In the genomic region with DNA sequence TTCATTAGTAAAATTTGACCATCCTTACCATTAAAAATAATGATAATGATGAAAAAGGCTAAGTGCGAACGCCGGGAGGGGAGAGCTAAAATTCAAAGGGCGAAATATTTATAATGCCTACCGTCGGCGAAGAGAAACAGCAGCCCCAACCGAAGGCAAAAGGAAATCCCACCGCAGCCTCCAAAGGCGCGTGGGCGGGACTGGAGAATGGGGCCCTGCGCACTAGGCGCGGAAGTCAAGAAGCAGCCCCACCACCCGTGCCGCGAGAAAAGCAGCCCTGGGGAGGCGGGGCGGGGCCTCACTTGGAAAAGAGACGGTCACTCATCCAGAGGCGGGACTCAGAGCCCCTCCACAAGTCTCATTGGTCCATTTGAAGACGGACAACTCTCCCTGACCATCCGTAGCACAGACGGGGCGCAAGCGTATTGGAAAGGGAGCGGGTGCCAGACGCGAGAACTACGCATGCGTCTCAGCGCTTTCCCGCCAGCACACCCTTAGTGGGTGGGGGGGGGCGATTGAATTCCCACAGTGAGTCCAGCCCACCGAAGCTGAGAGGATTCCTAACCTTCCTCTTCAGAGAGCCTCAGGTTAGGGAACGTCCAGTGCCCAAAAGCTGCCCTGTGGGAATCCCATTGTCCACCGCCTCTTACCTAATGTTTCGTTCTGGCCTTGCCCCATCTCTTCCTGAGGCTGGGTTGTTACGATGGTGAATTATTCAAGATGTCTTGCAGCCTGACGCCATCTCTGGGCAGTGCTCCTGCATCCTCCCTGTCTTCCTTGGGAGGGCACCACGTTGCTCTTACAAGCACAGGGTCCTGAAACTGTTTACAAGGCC, we compare ENCODE assay signal across 1 cellular context.
A peak's percentile ranks its signal among the peaks of the same experiment; 100 is the strongest.
TF ChIP-seq lines count a peak whose summit lies in the region.

No MANE protein-coding gene starts in this region.

TF ChIP-seq in HepG2, 621 proteins besides CTCF, POLR2A, EP300 and RAD21 (continued from another document and continues in another):
- TF ChIP-seq ZHX2 (IDR thresholded peaks at IDR 0.05; ENCODE audit: low read depth) (no peak), ZHX2 (CRISPR knock-in tag; IDR thresholded peaks at IDR 0.05; ENCODE audit: borderline replicate concordance) (0 out of 2 replicates have a peak, but pooled peaks have one; percentile 18), BHLHE40 (IDR thresholded peaks at IDR 0.05; ENCODE audit: low read length) (peak; percentile 47; the same call in 1 of the 2 replicates), ZNF614 (CRISPR knock-in tag; IDR thresholded peaks at IDR 0.05; ENCODE audit: borderline replicate concordance) (peak; percentile 40; the same call in 1 of the 2 replicates), XBP1 (CRISPR knock-in tag; IDR thresholded peaks at IDR 0.05) (0 out of 2 replicates have a peak, but pooled peaks have one; percentile 65), ZNF598 (CRISPR knock-in tag; IDR thresholded peaks at IDR 0.05; ENCODE audit: borderline replicate concordance) (no peak; the same call in 1 of the 2 replicates), HDAC1 (CRISPR knock-in tag; IDR thresholded peaks at IDR 0.05) (peak; percentile 76), ZBTB25 (CRISPR knock-in tag; IDR thresholded peaks at IDR 0.05) (peak; percentile 48), ATF3 (CRISPR knock-in tag; IDR thresholded peaks at IDR 0.05) (no peak), ZFP90 (CRISPR knock-in tag; IDR thresholded peaks at IDR 0.05; ENCODE audit: borderline replicate concordance) (peak; percentile 33; the same call in 1 of the 2 replicates), SOX6 (IDR thresholded peaks at IDR 0.05) (no peak), SOX6 (CRISPR knock-in tag; IDR thresholded peaks at IDR 0.05) (peak; percentile 25; the same call in 1 of the 2 replicates), HOXA3 (CRISPR knock-in tag; IDR thresholded peaks at IDR 0.05) (peak; percentile 40), DR1 (CRISPR knock-in tag; IDR thresholded peaks at IDR 0.05) (peak; percentile 94), FOSL2 (CRISPR knock-in tag; IDR thresholded peaks at IDR 0.05) (0 out of 2 replicates have a peak, but pooled peaks have one; percentile 6), ZFY (CRISPR knock-in tag; IDR thresholded peaks at IDR 0.05) (peak; percentile 40; the same call in 1 of the 2 replicates), RBAK (CRISPR knock-in tag; IDR thresholded peaks at IDR 0.05) (peak; percentile 65; the same call in 1 of the 2 replicates), ZNF552 (CRISPR knock-in tag; IDR thresholded peaks at IDR 0.05; ENCODE audit: borderline replicate concordance) (peak; percentile 20; the same call in 1 of the 2 replicates), ELF1 (CRISPR knock-in tag; IDR thresholded peaks at IDR 0.05) (peak; percentile 80), ZNF678 (CRISPR knock-in tag; IDR thresholded peaks at IDR 0.05) (0 out of 2 replicates have a peak, but pooled peaks have one; percentile 5), GABPB1 (CRISPR knock-in tag; IDR thresholded peaks at IDR 0.05) (peak; percentile 75), SALL2 (CRISPR knock-in tag; IDR thresholded peaks at IDR 0.05) (0 out of 2 replicates have a peak, but pooled peaks have one; percentile 55), ZNF34 (CRISPR knock-in tag; IDR thresholded peaks at IDR 0.05; ENCODE audit: borderline replicate concordance) (0 out of 2 replicates have a peak, but pooled peaks have one; percentile 6), ZNF451 (CRISPR knock-in tag; IDR thresholded peaks at IDR 0.05) (no peak), PHF20 (CRISPR knock-in tag; IDR thresholded peaks at IDR 0.05) (peak; percentile 51), HDAC2 (CRISPR knock-in tag; IDR thresholded peaks at IDR 0.05) (peak; percentile 22; the same call in 1 of the 2 replicates), NCOR1 (IDR thresholded peaks at IDR 0.05; ENCODE audit: borderline replicate concordance, low read length) (peak; percentile 20; the same call in 1 of the 2 replicates), GATAD1 (CRISPR knock-in tag; IDR thresholded peaks at IDR 0.05) (peak; percentile 61), ZNF326 (CRISPR knock-in tag; IDR thresholded peaks at IDR 0.05; ENCODE audit: borderline replicate concordance) (no peak), ZFX (CRISPR knock-in tag; IDR thresholded peaks at IDR 0.05; ENCODE audit: low read depth) (peak; percentile 73), ZNF331 (CRISPR knock-in tag; IDR thresholded peaks at IDR 0.05) (peak; percentile 39), ZNF550 (CRISPR knock-in tag; IDR thresholded peaks at IDR 0.05; ENCODE audit: borderline replicate concordance) (no peak), CHD2 (IDR thresholded peaks at IDR 0.05; ENCODE audit: low read depth, low read length) (peak; percentile 58; the same call in 1 of the 2 replicates), TAF1 (CRISPR knock-in tag; IDR thresholded peaks at IDR 0.05) (peak; percentile 68; the same call in 1 of the 2 replicates)
- TF ChIP-seq, protein P1, sequence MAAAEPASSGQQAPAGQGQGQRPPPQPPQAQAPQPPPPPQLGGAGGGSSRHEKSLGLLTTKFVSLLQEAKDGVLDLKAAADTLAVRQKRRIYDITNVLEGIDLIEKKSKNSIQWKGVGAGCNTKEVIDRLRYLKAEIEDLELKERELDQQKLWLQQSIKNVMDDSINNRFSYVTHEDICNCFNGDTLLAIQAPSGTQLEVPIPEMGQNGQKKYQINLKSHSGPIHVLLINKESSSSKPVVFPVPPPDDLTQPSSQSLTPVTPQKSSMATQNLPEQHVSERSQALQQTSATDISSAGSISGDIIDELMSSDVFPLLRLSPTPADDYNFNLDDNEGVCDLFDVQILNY (CRISPR knock-in tag; conservative IDR thresholded peaks at IDR 0.05), result peak; percentile 88
- TF ChIP-seq, protein P2, sequence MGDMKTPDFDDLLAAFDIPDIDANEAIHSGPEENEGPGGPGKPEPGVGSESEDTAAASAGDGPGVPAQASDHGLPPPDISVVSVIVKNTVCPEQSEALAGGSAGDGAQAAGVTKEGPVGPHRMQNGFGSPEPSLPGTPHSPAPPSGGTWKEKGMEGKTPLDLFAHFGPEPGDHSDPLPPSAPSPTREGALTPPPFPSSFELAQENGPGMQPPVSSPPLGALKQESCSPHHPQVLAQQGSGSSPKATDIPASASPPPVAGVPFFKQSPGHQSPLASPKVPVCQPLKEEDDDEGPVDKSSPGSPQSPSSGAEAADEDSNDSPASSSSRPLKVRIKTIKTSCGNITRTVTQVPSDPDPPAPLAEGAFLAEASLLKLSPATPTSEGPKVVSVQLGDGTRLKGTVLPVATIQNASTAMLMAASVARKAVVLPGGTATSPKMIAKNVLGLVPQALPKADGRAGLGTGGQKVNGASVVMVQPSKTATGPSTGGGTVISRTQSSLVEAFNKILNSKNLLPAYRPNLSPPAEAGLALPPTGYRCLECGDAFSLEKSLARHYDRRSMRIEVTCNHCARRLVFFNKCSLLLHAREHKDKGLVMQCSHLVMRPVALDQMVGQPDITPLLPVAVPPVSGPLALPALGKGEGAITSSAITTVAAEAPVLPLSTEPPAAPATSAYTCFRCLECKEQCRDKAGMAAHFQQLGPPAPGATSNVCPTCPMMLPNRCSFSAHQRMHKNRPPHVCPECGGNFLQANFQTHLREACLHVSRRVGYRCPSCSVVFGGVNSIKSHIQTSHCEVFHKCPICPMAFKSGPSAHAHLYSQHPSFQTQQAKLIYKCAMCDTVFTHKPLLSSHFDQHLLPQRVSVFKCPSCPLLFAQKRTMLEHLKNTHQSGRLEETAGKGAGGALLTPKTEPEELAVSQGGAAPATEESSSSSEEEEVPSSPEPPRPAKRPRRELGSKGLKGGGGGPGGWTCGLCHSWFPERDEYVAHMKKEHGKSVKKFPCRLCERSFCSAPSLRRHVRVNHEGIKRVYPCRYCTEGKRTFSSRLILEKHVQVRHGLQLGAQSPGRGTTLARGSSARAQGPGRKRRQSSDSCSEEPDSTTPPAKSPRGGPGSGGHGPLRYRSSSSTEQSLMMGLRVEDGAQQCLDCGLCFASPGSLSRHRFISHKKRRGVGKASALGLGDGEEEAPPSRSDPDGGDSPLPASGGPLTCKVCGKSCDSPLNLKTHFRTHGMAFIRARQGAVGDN (CRISPR knock-in tag; IDR thresholded peaks at IDR 0.05), result peak; percentile 89
- TF ChIP-seq, protein P3, sequence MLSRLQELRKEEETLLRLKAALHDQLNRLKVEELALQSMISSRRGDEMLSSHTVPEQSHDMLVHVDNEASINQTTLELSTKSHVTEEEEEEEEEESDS (CRISPR knock-in tag; IDR thresholded peaks at IDR 0.05; ENCODE audit: borderline replicate concordance), result no peak
- TF ChIP-seq, protein P4, sequence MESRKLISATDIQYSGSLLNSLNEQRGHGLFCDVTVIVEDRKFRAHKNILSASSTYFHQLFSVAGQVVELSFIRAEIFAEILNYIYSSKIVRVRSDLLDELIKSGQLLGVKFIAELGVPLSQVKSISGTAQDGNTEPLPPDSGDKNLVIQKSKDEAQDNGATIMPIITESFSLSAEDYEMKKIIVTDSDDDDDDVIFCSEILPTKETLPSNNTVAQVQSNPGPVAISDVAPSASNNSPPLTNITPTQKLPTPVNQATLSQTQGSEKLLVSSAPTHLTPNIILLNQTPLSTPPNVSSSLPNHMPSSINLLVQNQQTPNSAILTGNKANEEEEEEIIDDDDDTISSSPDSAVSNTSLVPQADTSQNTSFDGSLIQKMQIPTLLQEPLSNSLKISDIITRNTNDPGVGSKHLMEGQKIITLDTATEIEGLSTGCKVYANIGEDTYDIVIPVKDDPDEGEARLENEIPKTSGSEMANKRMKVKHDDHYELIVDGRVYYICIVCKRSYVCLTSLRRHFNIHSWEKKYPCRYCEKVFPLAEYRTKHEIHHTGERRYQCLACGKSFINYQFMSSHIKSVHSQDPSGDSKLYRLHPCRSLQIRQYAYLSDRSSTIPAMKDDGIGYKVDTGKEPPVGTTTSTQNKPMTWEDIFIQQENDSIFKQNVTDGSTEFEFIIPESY (CRISPR knock-in tag; IDR thresholded peaks at IDR 0.05), result peak; percentile 22; the same call in 1 of the 2 replicates
- TF ChIP-seq, protein P5, sequence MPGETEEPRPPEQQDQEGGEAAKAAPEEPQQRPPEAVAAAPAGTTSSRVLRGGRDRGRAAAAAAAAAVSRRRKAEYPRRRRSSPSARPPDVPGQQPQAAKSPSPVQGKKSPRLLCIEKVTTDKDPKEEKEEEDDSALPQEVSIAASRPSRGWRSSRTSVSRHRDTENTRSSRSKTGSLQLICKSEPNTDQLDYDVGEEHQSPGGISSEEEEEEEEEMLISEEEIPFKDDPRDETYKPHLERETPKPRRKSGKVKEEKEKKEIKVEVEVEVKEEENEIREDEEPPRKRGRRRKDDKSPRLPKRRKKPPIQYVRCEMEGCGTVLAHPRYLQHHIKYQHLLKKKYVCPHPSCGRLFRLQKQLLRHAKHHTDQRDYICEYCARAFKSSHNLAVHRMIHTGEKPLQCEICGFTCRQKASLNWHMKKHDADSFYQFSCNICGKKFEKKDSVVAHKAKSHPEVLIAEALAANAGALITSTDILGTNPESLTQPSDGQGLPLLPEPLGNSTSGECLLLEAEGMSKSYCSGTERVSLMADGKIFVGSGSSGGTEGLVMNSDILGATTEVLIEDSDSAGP (CRISPR knock-in tag; IDR thresholded peaks at IDR 0.05; ENCODE audit: borderline replicate concordance), result peak; percentile 20; the same call in 1 of the 2 replicates
- TF ChIP-seq, protein P6, sequence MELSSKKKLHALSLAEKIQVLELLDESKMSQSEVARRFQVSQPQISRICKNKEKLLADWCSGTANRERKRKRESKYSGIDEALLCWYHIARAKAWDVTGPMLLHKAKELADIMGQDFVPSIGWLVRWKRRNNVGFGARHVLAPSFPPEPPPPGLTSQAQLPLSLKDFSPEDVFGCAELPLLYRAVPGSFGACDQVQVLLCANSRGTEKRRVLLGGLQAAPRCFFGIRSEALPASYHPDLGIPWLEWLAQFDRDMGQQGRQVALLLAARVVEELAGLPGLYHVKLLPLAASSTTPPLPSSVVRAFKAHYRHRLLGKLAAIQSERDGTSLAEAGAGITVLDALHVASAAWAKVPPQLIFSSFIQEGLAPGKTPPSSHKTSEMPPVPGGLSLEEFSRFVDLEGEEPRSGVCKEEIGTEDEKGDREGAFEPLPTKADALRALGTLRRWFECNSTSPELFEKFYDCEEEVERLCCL (CRISPR knock-in tag; IDR thresholded peaks at IDR 0.05; ENCODE audit: borderline replicate concordance), result peak; percentile 69; the same call in 1 of the 2 replicates
